21 cellular contexts compared by ENCODE assay signal in the genomic region with DNA sequence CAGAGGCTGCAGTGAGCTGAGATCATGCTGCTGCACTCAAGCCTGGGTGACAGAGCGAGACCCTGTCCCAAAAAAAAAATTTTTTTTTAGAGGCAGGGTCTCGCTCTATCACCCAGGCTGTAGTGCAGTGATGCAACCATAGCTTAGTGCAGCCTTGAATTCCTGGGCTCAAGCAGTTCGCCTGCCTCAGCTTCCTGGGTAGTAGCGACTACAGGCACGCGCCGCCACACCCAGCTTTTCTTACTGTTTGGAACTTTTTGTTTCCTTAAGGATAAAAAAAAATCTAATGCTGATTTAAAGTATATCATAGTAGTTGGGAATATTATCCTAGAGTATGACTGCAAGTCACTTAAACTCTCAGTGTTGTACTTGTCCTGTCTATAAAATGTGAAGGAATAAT.
"Had no signal": no experiment of that assay in that cellular context is flagged by ENCODE, and none has a peak within 500 bp of the region (broad histone marks: within the 10 kb centered on the region; RNA-seq: fewer than 3 reads in every experiment).

No MANE protein-coding gene starts in this region.

- H3K27ac ChIP-seq: ascending aorta, pancreas, thoracic aorta, upper lobe of right lung had no signal

- H3K27me3 ChIP-seq: ascending aorta, heart right ventricle, pancreas, upper lobe of right lung had no signal

- DNase-seq: activated CD4-positive, alpha-beta T cell treated with anti-CD3 and anti-CD28 coated beads, Interleukin-2, amount 50 U/mL, for 1 hour; activated CD8-positive, alpha-beta memory T cell treated with anti-CD3 and anti-CD28 coated beads for 24 hours; activated CD8-positive, alpha-beta memory T cell treated with anti-CD3 and anti-CD28 coated beads, Interleukin-2, amount 50 U/mL, for 48 hours; activated gamma-delta T cell; activated T-cell treated with anti-CD3 and anti-CD28 coated beads, Interleukin-2, amount 50 U/mL, for 72 hours; cerebellar nuclear complex; effector CD4-positive, alpha-beta T cell; heart right ventricle; left ventricle myocardium superior; mesenchymal stem cell; natural killer cell; pancreas; stimulated activated CD4-positive, alpha-beta T cell treated with anti-CD3 and anti-CD28 coated beads, Interleukin-4, amount 100 ng/mL, for 4 hours; stimulated activated naive B cell treated with anti-CD40 and anti-IgM and Interleukin-4, amounts not matched to agents 10 μg/mL and 1 μg/mL and 100 μg/mL, for 72 hours; T-helper 9 cell; upper lobe of right lung had no signal

- H3K36me3 ChIP-seq: pancreas had no signal

- H3K9me3 ChIP-seq: ascending aorta, heart right ventricle, pancreas, thoracic aorta, upper lobe of right lung had no signal

- H3K4me3 ChIP-seq: ascending aorta, heart right ventricle, pancreas, thoracic aorta, upper lobe of right lung had no signal

- H3K4me1 ChIP-seq: upper lobe of right lung had no signal

- ATAC-seq: activated CD4-positive, CD25-positive, alpha-beta regulatory T cell treated with anti-CD3 and anti-CD28 coated beads, Interleukin-2, amount 50 U/mL, for 24 hours; activated T-cell treated with anti-CD3 and anti-CD28 coated beads, Interleukin-2, amount 50 U/mL, for 72 hours; esophagus mucosa; left ventricle myocardium superior; natural killer cell; pancreas; sciatic nerve; upper lobe of right lung had no signal
